ENCODE assay signal across 8 cellular contexts in genomic region chr1:165257969-165258459, GRCh38.
DNase-seq lines count a peak whose midpoint lies in the region; ATAC-seq, FAIRE-seq and TF ChIP-seq lines count a peak whose summit lies in the region.

No MANE protein-coding gene starts in this region.

- intact Hi-C loops in MCF 10A (cut with micrococcal nuclease) (loop anchor here (1.0 to 5.0 kb wide), 4 partner anchors 111 to 339 kb away; no protein-coding TSS in a partner anchor), kidney (cut with DNase I) (no loop called here)

- H3K9me3 ChIP-seq in Peyer's patch (no peaks in the 10 kb centered on the region), kidney (ENCODE audit: control insufficient read depth in 1 of 2, low read length in 2 of 2) (no peaks in the 10 kb centered on the region)

- no peak overlapping the region for H3K4me3 Mint-ChIP-seq in MCF 10A (ENCODE audit: unreplicated experiment)

- H3K27ac ChIP-seq in Peyer's patch (no peak overlapping the region), kidney (ENCODE audit: low read depth in 2 of 2, low read length in 2 of 2) (no peak overlapping the region)

- peaks cover 45% of the 10 kb centered on the region for H3K27me3 Mint-ChIP-seq in MCF 10A (ENCODE audit: insufficient read depth, unreplicated experiment)

- H3K4me1 ChIP-seq in Peyer's patch, result no peaks in the 10 kb centered on the region
- no peaks in the 10 kb centered on the region for H3K4me1 ChIP-seq in kidney (ENCODE audit: control insufficient read depth in 1 of 2, insufficient read depth in 1 of 2, low read depth in 1 of 2, low read length in 2 of 2)

- H3K36me3 Mint-ChIP-seq in MCF 10A (ENCODE audit: insufficient read depth, unreplicated experiment), result no peaks in the 10 kb centered on the region

- peak; percentile 71 for FAIRE-seq in kidney (lab: Jason Lieb, UNC)

- no peaks in the 10 kb centered on the region for H3K9me3 Mint-ChIP-seq in MCF 10A (ENCODE audit: unreplicated experiment)

- CTCF ChIA-PET in MCF 10A (lab: Yijun Ruan, JAX), result interaction anchor here (0.5 to 8.9 kb wide), 91 partner anchors 8 to 1872 kb away, joined by 3 to 536 read pairs (median 6); partner anchors contain the start of gene LMX1A

- peak; percentile 53 for ATAC-seq in GM21423 (IDR thresholded peaks at IDR 0.05; ENCODE audit: unreplicated experiment)
- no peak for ATAC-seq in HG02840 (IDR thresholded peaks at IDR 0.05; ENCODE audit: low FRiP score, unreplicated experiment)

- H3K4me1 Mint-ChIP-seq in MCF 10A (ENCODE audit: insufficient read depth, unreplicated experiment), result peaks cover 11% of the 10 kb centered on the region

- no peak overlapping the region for H3K27ac Mint-ChIP-seq in MCF 10A (ENCODE audit: low read depth, unreplicated experiment)

- no peak for TF ChIP-seq POLR2A in Peyer's patch (IDR thresholded peaks at IDR 0.05)

- POLR2A ChIA-PET in MCF 10A (lab: Yijun Ruan, JAX), result interaction anchor here (0.6 to 1.5 kb wide), 4 partner anchors 32 to 135 kb away, joined by 3 to 4 read pairs (median 3); no protein-coding TSS in a partner anchor

- BruUV-seq in MCF 10A (replicated peaks; lab: Mats Ljungman, UMichigan), result no TSS peak

- no peak overlapping the region for H3K9ac ChIP-seq in kidney (ENCODE audit: low read length in 2 of 2)

- no peaks in the 10 kb centered on the region for H3K27me3 ChIP-seq in Peyer's patch

- H3K36me3 ChIP-seq in Peyer's patch (no peaks in the 10 kb centered on the region), kidney (ENCODE audit: control insufficient read depth in 1 of 2, insufficient read depth in 2 of 2, low read length in 2 of 2) (no peaks in the 10 kb centered on the region)

- peak; percentile 89 for DNase-seq in DMS53 treated with DMSO at 0.1 percent for 48 hours (lab: John Stamatoyannopoulos, UW; ENCODE audit: unreplicated experiment)
- peak; percentile 16 to 85 (median 68) for DNase-seq in Peyer's patch
- peak; percentile 97 for DNase-seq in MCF 10A (ENCODE audit: unreplicated experiment)
- no peak for DNase-seq in kidney
- DNase-seq in stimulated activated CD8-positive, alpha-beta memory T cell treated with anti-CD3 and anti-CD28 coated beads, Interleukin-2, amount 100 ng/mL, for 48 hours (ENCODE audit: low read depth in 2 of 2), result peak; percentile 10 to 19

- H3K4me3 ChIP-seq in Peyer's patch, result no peak overlapping the region
- no peak overlapping the region for H3K4me3 ChIP-seq in kidney (ENCODE audit: low read length in 2 of 2)

- TF ChIP-seq CTCF in LNCAP (IDR thresholded peaks at IDR 0.05) (peak; percentile 87), Peyer's patch (IDR thresholded peaks at IDR 0.05) (peak in 4 of 6 experiments; percentile 55 to 79 (median 75)), MCF 10A (IDR thresholded peaks at IDR 0.05; ENCODE audit: unreplicated experiment) (peak; percentile 94), kidney (IDR thresholded peaks at IDR 0.05; ENCODE audit: borderline replicate concordance, extremely low read depth, insufficient read depth) (peak; percentile 79)
